8 cellular contexts compared by ENCODE assay signal in the genomic region with DNA sequence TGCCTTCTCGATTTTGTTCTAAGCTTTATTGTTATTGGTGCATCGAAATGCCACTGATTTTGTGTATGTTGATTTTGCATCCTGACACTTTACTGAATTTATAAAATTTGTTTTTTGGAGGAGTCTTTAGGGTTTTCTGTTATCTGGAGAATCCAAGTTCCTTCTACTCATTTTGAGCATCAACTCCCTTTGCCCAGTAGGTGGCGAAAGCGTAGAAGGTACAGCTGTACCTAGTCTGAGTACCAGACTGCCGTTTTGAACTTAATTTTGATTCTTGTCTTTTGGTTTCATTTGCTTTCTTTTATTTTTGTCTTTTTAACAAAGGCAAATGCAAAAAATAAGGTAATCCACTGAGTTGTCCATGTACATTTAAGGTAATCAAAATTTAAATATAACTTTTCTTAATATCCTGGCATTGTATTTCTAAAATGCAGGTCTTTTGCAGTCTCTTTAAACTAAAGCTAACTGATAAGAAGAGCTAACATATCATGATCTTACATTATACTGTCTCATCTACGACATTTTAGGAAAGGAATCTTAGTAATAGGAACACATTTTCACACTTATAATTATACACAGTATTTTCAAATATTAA.
DNase-seq lines count a peak whose midpoint lies in the region; ATAC-seq and TF ChIP-seq lines count a peak whose summit lies in the region.

No MANE protein-coding gene starts in this region.

- TF ChIP-seq CTCF in ascending aorta (IDR thresholded peaks at IDR 0.05), result peak; percentile 31 to 53 (median 38)

- no peaks in the 10 kb centered on the region for H3K27me3 ChIP-seq in ascending aorta

- no peak overlapping the region for H3K27ac ChIP-seq in ascending aorta

- DNase-seq in D341Med (ENCODE audit: low spot score), result peak; percentile 60
- peak; percentile 15 for DNase-seq in NCI-H510A treated with DMSO at 0.1 percent for 48 hours (lab: John Stamatoyannopoulos, UW)
- DNase-seq in ascending aorta (ENCODE audit: low spot score in 2 of 2), result no peak
- peak; percentile 51 for DNase-seq in iPS-NIHi11 (ENCODE audit: low spot score)
- peak; percentile 12 to 15 for DNase-seq in stimulated activated CD4-positive, alpha-beta T cell treated with anti-CD3 and anti-CD28 coated beads, Interleukin-2, amount 100 ng/mL, for 48 hours
- DNase-seq in stimulated activated naive CD4-positive, alpha-beta T cell (lab: John Stamatoyannopoulos, UW), result no peak

- peak; percentile 87 for ATAC-seq in GM18868 (IDR thresholded peaks at IDR 0.05; ENCODE audit: unreplicated experiment)
- ATAC-seq in HG03175 (IDR thresholded peaks at IDR 0.05; ENCODE audit: unreplicated experiment), result peak; percentile 89

- no peaks in the 10 kb centered on the region for H3K4me1 ChIP-seq in ascending aorta

- no peaks in the 10 kb centered on the region for H3K9me3 ChIP-seq in ascending aorta

- no peak overlapping the region for H3K4me3 ChIP-seq in ascending aorta

- intact Hi-C loops in ascending aorta (cut with DNase I), result loop anchor here (1.0 to 5.0 kb wide), 2 partner anchors 469 to 643 kb away; no protein-coding TSS in a partner anchor

- H3K36me3 ChIP-seq in ascending aorta, result no peaks in the 10 kb centered on the region

Comparison
In these comparisons a context has a peak if more than half of its experiments do, and no peak if none do; other contexts are left out.
1. DNase-seq: peak in D341Med (single experiment), NCI-H510A treated with DMSO at 0.1 percent for 48 hours (single experiment), iPS-NIHi11 (single experiment) and stimulated activated CD4-positive, alpha-beta T cell treated with anti-CD3 and anti-CD28 coated beads, Interleukin-2, amount 100 ng/mL, for 48 hours (2 of 2); none in ascending aorta (0 of 2) and stimulated activated naive CD4-positive, alpha-beta T cell (0 of 6).